ENCODE assay signal across 17 cellular contexts in the genomic region with DNA sequence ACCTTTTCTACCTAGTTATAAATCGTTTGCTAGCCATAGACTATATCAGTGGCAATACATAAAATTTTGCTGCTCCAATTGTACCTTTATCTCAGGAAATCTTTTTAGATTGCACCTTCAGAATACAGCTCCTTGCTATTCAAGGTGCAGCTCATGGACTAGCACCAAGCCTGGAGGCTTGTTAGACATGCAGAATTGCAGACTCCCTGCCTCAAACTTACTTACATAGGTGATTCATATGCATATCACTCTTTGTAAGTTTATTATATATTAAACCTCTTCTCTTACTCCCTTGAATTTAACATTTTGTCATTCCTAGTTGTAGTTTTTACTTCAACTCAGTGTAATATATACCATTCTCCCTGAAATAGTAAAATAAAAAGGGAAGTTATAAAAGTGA.
DNase-seq lines count a peak whose midpoint lies in the region; ATAC-seq, FAIRE-seq and TF ChIP-seq lines count a peak whose summit lies in the region.
"Had no signal": no experiment of that assay in that cellular context is flagged by ENCODE, and none has a peak within 500 bp of the region (broad histone marks: within the 10 kb centered on the region; RNA-seq: fewer than 3 reads in every experiment).

No MANE protein-coding gene starts in this region.

- TF ChIP-seq CTCF in HEK293 (tag by site-specific recombination; IDR thresholded peaks at IDR 0.05) (no peak), bronchial epithelial cell (IDR thresholded peaks at IDR 0.05; ENCODE audit: insufficient read depth, low read length, severe bottlenecking) (no peak), foreskin keratinocyte (conservative IDR thresholded peaks at IDR 0.05) (no peak), suprapubic skin (IDR thresholded peaks at IDR 0.05) (no peak)

- H3K4me3 ChIP-seq in HEK293 (ENCODE audit: low read depth, low read length), result no peak overlapping the region
- H3K4me3 ChIP-seq in bronchial epithelial cell (ENCODE audit: low read depth, low read length), result no peak overlapping the region
- H3K4me3 ChIP-seq in suprapubic skin, result no peak overlapping the region
- H3K4me3 ChIP-seq: GM23248, HAP-1 had no signal

- no peak for TF ChIP-seq POLR2A in suprapubic skin (IDR thresholded peaks at IDR 0.05)

- TF ChIP-seq EP300 in suprapubic skin (IDR thresholded peaks at IDR 0.05), result no peak

- DNase-seq in bronchial epithelial cell (ENCODE audit: low read depth) (peak; percentile 56), foreskin keratinocyte (peak in 1 of 2 donors; percentile 60), suprapubic skin (ENCODE audit: low spot score in 2 of 2) (no peak), NCI-H146 treated with DMSO at 0.1 percent for 48 hours (lab: John Stamatoyannopoulos, UW; ENCODE audit: unreplicated experiment) (no peak)
- DNase-seq: C1 segment of cervical spinal cord; Calu3; CD4-positive, alpha-beta memory T cell; COR-L47; DMS53; DMS79 treated with DMSO at 0.1 percent for 48 hours; GF-D8; GM23248 had no signal

- 54% methylated on average over 1 of the region's 1 CpG for WGBS in suprapubic skin

- H3K4me1 ChIP-seq in HEK293 (ENCODE audit: control insufficient read depth, insufficient read depth, low read length) (no peaks in the 10 kb centered on the region), foreskin keratinocyte (peaks cover 16% of the 10 kb centered on the region), suprapubic skin (no peaks in the 10 kb centered on the region)
- H3K4me1 ChIP-seq: HAP-1 had no signal

- no peaks in the 10 kb centered on the region for H3K9me3 ChIP-seq in HEK293 (ENCODE audit: control insufficient read depth, insufficient read depth, low read depth, low read length)
- no peaks in the 10 kb centered on the region for H3K9me3 ChIP-seq in suprapubic skin
- H3K9me3 ChIP-seq: HAP-1 had no signal

- FAIRE-seq in bronchial epithelial cell (lab: Jason Lieb, UNC), result no peak
- FAIRE-seq: GM12892, H54 had no signal

- ATAC-seq in foreskin keratinocyte (peak; percentile 90), HG03457 (IDR thresholded peaks at IDR 0.05; ENCODE audit: unreplicated experiment) (no peak)

- H3K27me3 ChIP-seq in bronchial epithelial cell (ENCODE audit: control insufficient read depth, insufficient read depth, low read length), result no peaks in the 10 kb centered on the region
- no peaks in the 10 kb centered on the region for H3K27me3 ChIP-seq in foreskin keratinocyte
- no peaks in the 10 kb centered on the region for H3K27me3 ChIP-seq in suprapubic skin

- CTCF ChIA-PET in HEK293 (lab: Yijun Ruan, JAX), result no interaction called here

- no peaks in the 10 kb centered on the region for H3K36me3 ChIP-seq in HEK293 (ENCODE audit: control insufficient read depth in 2 of 2, insufficient read depth in 1 of 2, low read length in 2 of 2)
- no peaks in the 10 kb centered on the region for H3K36me3 ChIP-seq in bronchial epithelial cell (ENCODE audit: control insufficient read depth, insufficient read depth, low read length)
- H3K36me3 ChIP-seq in suprapubic skin, result no peaks in the 10 kb centered on the region
- H3K36me3 ChIP-seq: HAP-1 had no signal

- H3K27ac ChIP-seq in HEK293 (ENCODE audit: extremely low read depth, low read depth, low read length) (no peak overlapping the region), foreskin keratinocyte (no peak overlapping the region), suprapubic skin (no peak overlapping the region)
- H3K27ac ChIP-seq: GM23248 had no signal

- POLR2A ChIA-PET in HEK293 (lab: Yijun Ruan, JAX), result no interaction called here

TF ChIP-seq in HEK293, 187 proteins besides CTCF, POLR2A, EP300 and RAD21:
- no peak for TF ChIP-seq ZNF600 (tag by site-specific recombination; IDR thresholded peaks at IDR 0.05)
- no peak for TF ChIP-seq ZNF558 (tag by site-specific recombination; IDR thresholded peaks at IDR 0.05)
- peak; percentile 22; the same call in 1 of the 2 replicates for TF ChIP-seq ZNF133 (tag by site-specific recombination; IDR thresholded peaks at IDR 0.05)
